ENCODE assay signal across 24 cellular contexts in genomic region chr14:63421919-63422318, GRCh38.
DNase-seq lines count a peak whose midpoint lies in the region; ATAC-seq lines count a peak whose summit lies in the region.
"Had no signal": no experiment of that assay in that cellular context is flagged by ENCODE, and none has a peak within 500 bp of the region (broad histone marks: within the 10 kb centered on the region; RNA-seq: fewer than 3 reads in every experiment).

No MANE protein-coding gene starts in this region.

- no peak for DNase-seq in activated T-cell treated with anti-CD3 and anti-CD28 coated beads, Interleukin-2, amount 50 U/mL, for 24 hours
- DNase-seq in activated T-cell treated with anti-CD3 and anti-CD28 coated beads, Interleukin-2, amount 50 U/mL, for 4 hours: no peak
- DNase-seq in left ventricle myocardium superior (no peak), right cardiac atrium (no peak), Karpas-422 (no peak), KG1 (lab: John Stamatoyannopoulos, UW) (no peak)
- DNase-seq: 8988T; ACHN; AML-193; BE2C; CD4-positive, alpha-beta T cell; CD8-positive, alpha-beta memory T cell; DMS 273 treated with DMSO at 0.1 percent for 48 hours; DMS79; EL; GDM1; GM23248; H7; HCEC 1CT had no signal

- H3K9me2 ChIP-seq in Karpas-422 (replicated peaks; ENCODE audit: insufficient read depth, low read length): no peaks in the 10 kb centered on the region

- peaks cover 4% of the 10 kb centered on the region; the same call in 1 of the 2 replicates for H3K36me3 ChIP-seq in Karpas-422 (ENCODE audit: insufficient read depth, low read length)

- intact Hi-C loops in left ventricle myocardium superior (cut with micrococcal nuclease): no loop called here
- intact Hi-C loops in right cardiac atrium (cut with DNase I): no loop called here

- H3K4me3 ChIP-seq in right cardiac atrium (ENCODE audit: low read length) (no peak overlapping the region), Karpas-422 (ENCODE audit: low read length) (no peak overlapping the region)
- H3K4me3 ChIP-seq: A549; BLaER1 treated with 17β-estradiol and CSF1 and Interleukin-3, amounts not matched to agents 10 nM and 100 nM; GM12878; GM23248 had no signal

- no peaks in the 10 kb centered on the region for H3K9me3 Mint-ChIP-seq in activated T-cell treated with anti-CD3 and anti-CD28 coated beads, Interleukin-2, amount 50 U/mL, for 24 hours
- H3K9me3 Mint-ChIP-seq in activated T-cell treated with anti-CD3 and anti-CD28 coated beads, Interleukin-2, amount 50 U/mL, for 4 hours: no peaks in the 10 kb centered on the region
- H3K9me3 Mint-ChIP-seq: CD4-positive, alpha-beta T cell; CD8-positive, alpha-beta memory T cell had no signal

- H3K4me2 ChIP-seq in Karpas-422 (ENCODE audit: low read depth, low read length, poor library complexity, severe bottlenecking): no peak overlapping the region
- H3K4me2 ChIP-seq: A549; BLaER1 treated with 17β-estradiol and CSF1 and Interleukin-3, amounts not matched to agents 10 nM and 100 nM had no signal

- peaks cover 8% of the 10 kb centered on the region for H3K4me1 Mint-ChIP-seq in activated T-cell treated with anti-CD3 and anti-CD28 coated beads, Interleukin-2, amount 50 U/mL, for 24 hours (ENCODE audit: low read depth)
- peaks cover 3% of the 10 kb centered on the region for H3K4me1 Mint-ChIP-seq in activated T-cell treated with anti-CD3 and anti-CD28 coated beads, Interleukin-2, amount 50 U/mL, for 4 hours (ENCODE audit: low read depth)

- H3K27me3 ChIP-seq in right cardiac atrium (ENCODE audit: control insufficient read depth, insufficient read depth) (no peaks in the 10 kb centered on the region), Karpas-422 (ENCODE audit: low read length) (no peaks in the 10 kb centered on the region)
- H3K27me3 ChIP-seq: BE2C; BLaER1 treated with 17β-estradiol and CSF1 and Interleukin-3, amounts not matched to agents 10 nM and 100 nM had no signal

- H3K79me2 ChIP-seq in Karpas-422 (ENCODE audit: low read length): peaks cover 89% of the 10 kb centered on the region

- H3K27me3 Mint-ChIP-seq in activated T-cell treated with anti-CD3 and anti-CD28 coated beads, Interleukin-2, amount 50 U/mL, for 24 hours: no peaks in the 10 kb centered on the region
- H3K27me3 Mint-ChIP-seq in activated T-cell treated with anti-CD3 and anti-CD28 coated beads, Interleukin-2, amount 50 U/mL, for 4 hours (ENCODE audit: low read depth): no peaks in the 10 kb centered on the region
- H3K27me3 Mint-ChIP-seq: CD4-positive, alpha-beta T cell; CD8-positive, alpha-beta memory T cell had no signal

- no peak overlapping the region for H2AFZ ChIP-seq in Karpas-422 (ENCODE audit: low read length)
- H2AFZ ChIP-seq: GM23248 had no signal

- peak overlapping the region; percentile 12 for H3K27ac Mint-ChIP-seq in activated T-cell treated with anti-CD3 and anti-CD28 coated beads, Interleukin-2, amount 50 U/mL, for 24 hours
- H3K27ac Mint-ChIP-seq: CD4-positive, alpha-beta T cell had no signal

- no peaks in the 10 kb centered on the region for H3K4me1 ChIP-seq in right cardiac atrium (ENCODE audit: control insufficient read depth, insufficient read depth, low read length)
- peaks cover 36% of the 10 kb centered on the region for H3K4me1 ChIP-seq in Karpas-422 (ENCODE audit: low read length)
- H3K4me1 ChIP-seq: A549 had no signal

- no peaks in the 10 kb centered on the region for H4K20me1 ChIP-seq in Karpas-422 (ENCODE audit: insufficient read depth, low read depth, low read length)

- 52% methylated on average over 3 of the region's 3 CpGs for WGBS in right cardiac atrium

- no peaks in the 10 kb centered on the region for H3K9me3 ChIP-seq in right cardiac atrium (ENCODE audit: control insufficient read depth, low read length)
- no peaks in the 10 kb centered on the region for H3K9me3 ChIP-seq in Karpas-422 (ENCODE audit: low read length)
- H3K9me3 ChIP-seq: A549; BE2C; BLaER1 treated with 17β-estradiol and CSF1 and Interleukin-3, amounts not matched to agents 10 nM and 100 nM had no signal

- peaks cover 41% of the 10 kb centered on the region for H3K36me3 Mint-ChIP-seq in activated T-cell treated with anti-CD3 and anti-CD28 coated beads, Interleukin-2, amount 50 U/mL, for 24 hours (ENCODE audit: low read depth)
- peaks cover 23% of the 10 kb centered on the region for H3K36me3 Mint-ChIP-seq in activated T-cell treated with anti-CD3 and anti-CD28 coated beads, Interleukin-2, amount 50 U/mL, for 4 hours (ENCODE audit: insufficient read depth)

- H3K9ac ChIP-seq in Karpas-422 (ENCODE audit: low read length): no peak overlapping the region
- H3K9ac ChIP-seq: BLaER1 treated with 17β-estradiol and CSF1 and Interleukin-3, amounts not matched to agents 10 nM and 100 nM; GM23248 had no signal

- no peak overlapping the region for H3K4me3 Mint-ChIP-seq in activated T-cell treated with anti-CD3 and anti-CD28 coated beads, Interleukin-2, amount 50 U/mL, for 24 hours
- no peak overlapping the region for H3K4me3 Mint-ChIP-seq in activated T-cell treated with anti-CD3 and anti-CD28 coated beads, Interleukin-2, amount 50 U/mL, for 4 hours
- H3K4me3 Mint-ChIP-seq: CD14-positive monocyte; CD4-positive, alpha-beta T cell; CD8-positive, alpha-beta memory T cell had no signal

- H3K27ac ChIP-seq in right cardiac atrium (ENCODE audit: low read length) (no peak overlapping the region), Karpas-422 (ENCODE audit: low read length) (peak overlapping the region; percentile 12; the same call in 1 of the 2 replicates)
- H3K27ac ChIP-seq: A549; BLaER1 treated with 17β-estradiol and CSF1 and Interleukin-3, amounts not matched to agents 10 nM and 100 nM; GM23248 had no signal

- ATAC-seq in activated T-cell treated with anti-CD3 and anti-CD28 coated beads, Interleukin-2, amount 50 U/mL, for 4 hours: no peak
- ATAC-seq in left ventricle myocardium superior (peak; percentile 45), right cardiac atrium (no peak), HG02623 (IDR thresholded peaks at IDR 0.05; ENCODE audit: unreplicated experiment) (no peak)
- ATAC-seq: A549, GM12878 had no signal
